8 cellular contexts compared by ENCODE assay signal in genomic region chr1:91804546-91805023, GRCh38.
A peak's percentile ranks its signal among the peaks of the same experiment; 100 is the strongest.
DNase-seq lines count a peak whose midpoint lies in the region; ATAC-seq and TF ChIP-seq lines count a peak whose summit lies in the region.

No MANE protein-coding gene starts in this region.

- POLR2A ChIA-PET in HEK293T (lab: Yijun Ruan, JAX) = interaction anchor here (1.8 kb wide), 1 partner anchor 59 kb away, joined by 4 read pairs; no protein-coding TSS in a partner anchor

- H3K4me3 ChIP-seq in epithelial cell of esophagus (ENCODE audit: low read length) = no peak overlapping the region

- peak; percentile 21 for ATAC-seq in HG03095 (IDR thresholded peaks at IDR 0.05; ENCODE audit: unreplicated experiment)
- ATAC-seq in HG02623 (IDR thresholded peaks at IDR 0.05; ENCODE audit: unreplicated experiment) = no peak

- CTCF ChIA-PET in HEK293T (lab: Yijun Ruan, JAX) = no interaction called here

- no peak for TF ChIP-seq CTCF in epithelial cell of esophagus (IDR thresholded peaks at IDR 0.05; ENCODE audit: insufficient read depth, low read depth, low read length, missing control alignments)

- peak; percentile 80 for DNase-seq in A172 (ENCODE audit: low spot score)
- DNase-seq in activated CD4-positive, alpha-beta T cell treated with anti-CD3 and anti-CD28 coated beads, Interleukin-2, amount 50 U/mL, for 4 hours = peak; percentile 52 to 57
- DNase-seq in epithelial cell of esophagus (ENCODE audit: low read depth) = peak; percentile 81
- peak; percentile 51 for DNase-seq in stimulated activated CD8-positive, alpha-beta memory T cell treated with anti-CD3 and anti-CD28 coated beads, Interleukin-12 subunit alpha, Interleukin-12 subunit beta, amount 100 ng/mL, for 24 hours (ENCODE audit: extremely low read depth)
- no peak for DNase-seq in HEK293T (ENCODE audit: extremely low spot score)
- no peak for DNase-seq in cerebellum (ENCODE audit: low spot score)

TF ChIP-seq in HEK293T, 16 proteins besides CTCF, POLR2A, EP300 and RAD21:
- TF ChIP-seq CTBP1 (IDR thresholded peaks at IDR 0.05; ENCODE audit: borderline replicate concordance) = no peak
- no peak for TF ChIP-seq FOXA1 (IDR thresholded peaks at IDR 0.05)
- TF ChIP-seq BHLHE40 (IDR thresholded peaks at IDR 0.05; ENCODE audit: borderline replicate concordance) = no peak
- TF ChIP-seq LEF1 (IDR thresholded peaks at IDR 0.05; ENCODE audit: borderline replicate concordance) = no peak
- no peak for TF ChIP-seq SUZ12 (IDR thresholded peaks at IDR 0.05)
- no peak for TF ChIP-seq NFRKB (IDR thresholded peaks at IDR 0.05)
- TF ChIP-seq FOXM1 (IDR thresholded peaks at IDR 0.05; ENCODE audit: borderline replicate concordance) = no peak
- no peak for TF ChIP-seq ARNT (IDR thresholded peaks at IDR 0.05)
- TF ChIP-seq ZNF384 (IDR thresholded peaks at IDR 0.05) = no peak
- no peak for TF ChIP-seq FOXK2 (IDR thresholded peaks at IDR 0.05)
- no peak for TF ChIP-seq L3MBTL2 (conservative IDR thresholded peaks at IDR 0.05)
- no peak for TF ChIP-seq PKNOX1 (IDR thresholded peaks at IDR 0.05)
- no peak for TF ChIP-seq SP1 (IDR thresholded peaks at IDR 0.05)
- TF ChIP-seq ELF4 (IDR thresholded peaks at IDR 0.05) = no peak
- TF ChIP-seq TARDBP (IDR thresholded peaks at IDR 0.05) = no peak
- no peak for TF ChIP-seq HDGF (IDR thresholded peaks at IDR 0.05; ENCODE audit: borderline replicate concordance)

Comparison
In these comparisons a context has a peak if more than half of its experiments do, and no peak if none do; other contexts are left out.
1. DNase-seq: peak in A172 (single experiment), activated CD4-positive, alpha-beta T cell treated with anti-CD3 and anti-CD28 coated beads, Interleukin-2, amount 50 U/mL, for 4 hours (2 of 2), epithelial cell of esophagus (single experiment) and stimulated activated CD8-positive, alpha-beta memory T cell treated with anti-CD3 and anti-CD28 coated beads, Interleukin-12 subunit alpha, Interleukin-12 subunit beta, amount 100 ng/mL, for 24 hours (single experiment); none in HEK293T (single experiment) and cerebellum (single experiment).